27 cellular contexts compared by ENCODE assay signal in genomic region chr7:37753398-37753797, GRCh38.
"Had no signal": no experiment of that assay in that cellular context is flagged by ENCODE, and none has a peak within 500 bp of the region (broad histone marks: within the 10 kb centered on the region; RNA-seq: fewer than 3 reads in every experiment).

No MANE protein-coding gene starts in this region.

- H3K4me1 ChIP-seq: prostate gland, right lobe of liver, tibial nerve, vagina had no signal

- H3K9me3 ChIP-seq: mucosa of descending colon, ovary, prostate gland, right lobe of liver, tibial nerve, vagina had no signal

- DNase-seq: head of caudate nucleus; kidney glomerular epithelial cell; left cardiac atrium; mesendoderm; midbrain; mucosa of descending colon; naive thymus-derived CD4-positive, alpha-beta T cell; nephron progenitor cell; ovary; retina; right lobe of liver; stimulated activated CD4-positive, alpha-beta T cell treated with anti-CD3 and anti-CD28 coated beads, Interleukin-1b, Interleukin-23, amount 100 ng/mL, for 48 hours; stimulated activated CD4-positive, alpha-beta T cell treated with anti-CD3 and anti-CD28 coated beads, Interleukin-2, amount 100 ng/mL, for 48 hours; stimulated activated CD4-positive, alpha-beta T cell treated with anti-CD3 and anti-CD28 coated beads, Interleukin-4, amount 100 ng/mL, for 4 hours; stimulated activated CD8-positive, alpha-beta memory T cell treated with anti-CD3 and anti-CD28 coated beads, Interleukin-4, amount 100 ng/mL, for 48 hours; stimulated activated naive CD4-positive, alpha-beta T cell treated with Interleukin-2 at 50 U/mL for 16 hours; stimulated activated naive CD8-positive, alpha-beta T cell treated with anti-CD3 and anti-CD28 coated beads, Interleukin-15, amount 100 ng/mL, for 72 hours; substantia nigra had no signal

- H3K27me3 ChIP-seq: neural progenitor cell, ovary, right lobe of liver, tibial nerve, vagina had no signal

- H3K4me3 Mint-ChIP-seq: naive thymus-derived CD4-positive, alpha-beta T cell; nephron progenitor cell; neural progenitor cell; stimulated activated memory B cell treated with anti-CD40 and anti-IgM and Interleukin-4, amounts not matched to agents 10 μg/mL and 1 μg/mL and 100 μg/mL, for 72 hours; stimulated activated naive CD8-positive, alpha-beta T cell treated with anti-CD3 and anti-CD28 coated beads, Interleukin-15, amount 100 ng/mL, for 72 hours; type B pancreatic cell had no signal

- H3K4me1 Mint-ChIP-seq: stimulated activated memory B cell treated with anti-CD40 and anti-IgM and Interleukin-4, amounts not matched to agents 10 μg/mL and 1 μg/mL and 100 μg/mL, for 72 hours; stimulated activated naive CD8-positive, alpha-beta T cell treated with anti-CD3 and anti-CD28 coated beads, Interleukin-15, amount 100 ng/mL, for 72 hours had no signal

- H3K4me3 ChIP-seq: lung, mucosa of descending colon, neural progenitor cell, ovary, prostate gland, right lobe of liver, smooth muscle cell, tibial nerve, vagina had no signal

- H3K27ac Mint-ChIP-seq: naive thymus-derived CD4-positive, alpha-beta T cell; nephron progenitor cell; neural progenitor cell; stimulated activated memory B cell treated with anti-CD40 and anti-IgM and Interleukin-4, amounts not matched to agents 10 μg/mL and 1 μg/mL and 100 μg/mL, for 72 hours; stimulated activated naive CD8-positive, alpha-beta T cell treated with anti-CD3 and anti-CD28 coated beads, Interleukin-15, amount 100 ng/mL, for 72 hours; type B pancreatic cell had no signal

- H3K36me3 Mint-ChIP-seq: naive thymus-derived CD4-positive, alpha-beta T cell; neural progenitor cell; stimulated activated memory B cell treated with anti-CD40 and anti-IgM and Interleukin-4, amounts not matched to agents 10 μg/mL and 1 μg/mL and 100 μg/mL, for 72 hours; type B pancreatic cell had no signal

- ATAC-seq: left lobe of liver; mucosa of descending colon; naive thymus-derived CD4-positive, alpha-beta T cell; right lobe of liver; stimulated activated memory B cell treated with anti-CD40 and anti-IgM and Interleukin-4, amounts not matched to agents 10 μg/mL and 1 μg/mL and 100 μg/mL, for 72 hours; stimulated activated naive CD8-positive, alpha-beta T cell treated with anti-CD3 and anti-CD28 coated beads, Interleukin-15, amount 100 ng/mL, for 72 hours had no signal

- H3K36me3 ChIP-seq: neural progenitor cell, ovary, prostate gland, right lobe of liver, tibial nerve, vagina had no signal

- H3K27ac ChIP-seq: neural progenitor cell, ovary, prostate gland, right lobe of liver, tibial nerve, vagina had no signal

- H3K9me3 Mint-ChIP-seq: naive thymus-derived CD4-positive, alpha-beta T cell; nephron progenitor cell; neural progenitor cell; stimulated activated memory B cell treated with anti-CD40 and anti-IgM and Interleukin-4, amounts not matched to agents 10 μg/mL and 1 μg/mL and 100 μg/mL, for 72 hours; stimulated activated naive CD8-positive, alpha-beta T cell treated with anti-CD3 and anti-CD28 coated beads, Interleukin-15, amount 100 ng/mL, for 72 hours; type B pancreatic cell had no signal
